Comparison of ENCODE assay signal across 28 cellular contexts in the genomic region with DNA sequence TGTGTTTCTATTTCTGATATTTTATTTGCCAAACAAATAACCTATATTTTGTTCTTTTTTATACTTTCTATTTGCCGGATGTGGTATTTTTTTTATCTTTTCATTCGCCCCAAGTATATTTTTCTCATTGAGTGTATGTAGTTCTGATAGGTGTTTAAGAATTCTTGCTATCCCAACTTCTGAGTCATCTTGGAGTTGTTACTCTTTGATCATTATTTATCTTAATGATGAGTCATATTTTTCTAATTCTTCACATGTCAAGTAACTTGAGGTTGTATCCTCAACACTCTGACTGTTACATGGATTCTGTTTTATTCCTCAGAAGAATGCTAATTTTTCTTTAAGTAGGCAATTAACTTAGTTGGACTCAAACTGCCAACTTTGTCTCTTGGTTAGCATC.
DNase-seq lines count a peak whose midpoint lies in the region; ATAC-seq, FAIRE-seq and TF ChIP-seq lines count a peak whose summit lies in the region.
"Had no signal": no experiment of that assay in that cellular context is flagged by ENCODE, and none has a peak within 500 bp of the region (broad histone marks: within the 10 kb centered on the region; RNA-seq: fewer than 3 reads in every experiment).

No MANE protein-coding gene starts in this region.

- no peaks in the 10 kb centered on the region for H3K9me3 ChIP-seq in astrocyte (ENCODE audit: insufficient read depth, low read depth, low read length)
- H3K9me3 ChIP-seq: SK-N-SH had no signal

- TF ChIP-seq CTCF in astrocyte (IDR thresholded peaks at IDR 0.05; ENCODE audit: insufficient read depth, low read depth, low read length) (no peak), GM23338 (conservative IDR thresholded peaks at IDR 0.05; ENCODE audit: low read depth in 2 of 2) (no peak)

- H3K4me2 ChIP-seq in astrocyte (ENCODE audit: low read length) (no peak overlapping the region), GM23338 (no peak overlapping the region)
- H3K4me2 ChIP-seq: SK-N-SH had no signal

- H3K4me1 ChIP-seq in astrocyte (ENCODE audit: insufficient read depth, low read length) (no peaks in the 10 kb centered on the region), GM23338 (ENCODE audit: insufficient read depth) (no peaks in the 10 kb centered on the region)

- H4K20me1 ChIP-seq in astrocyte (ENCODE audit: insufficient read depth, low read length) (no peaks in the 10 kb centered on the region), GM23338 (replicated peaks; ENCODE audit: insufficient read depth) (no peaks in the 10 kb centered on the region)

- H3K36me3 ChIP-seq in astrocyte (ENCODE audit: insufficient read depth, low read length) = no peaks in the 10 kb centered on the region
- H3K36me3 ChIP-seq in GM23338 (ENCODE audit: insufficient read depth) = no peaks in the 10 kb centered on the region; the same call in 1 of the 2 replicates
- H3K36me3 ChIP-seq: MG63 had no signal

- no peak overlapping the region for H3K4me3 Mint-ChIP-seq in astrocyte (ENCODE audit: unreplicated experiment)
- no peak overlapping the region for H3K4me3 Mint-ChIP-seq in GM23338
- H3K4me3 Mint-ChIP-seq in activated CD4-positive, alpha-beta T cell treated with anti-CD3 and anti-CD28 coated beads, Interleukin-2, amount 10 ng/mL, durations not matched to agents 24 days and 14 days = no peak overlapping the region
- H3K4me3 Mint-ChIP-seq: CD4-positive, alpha-beta memory T cell; T-helper 1 cell treated with Interleukin-12 subunit alpha and Interleukin-12 subunit beta and Interleukin-4 antibody, amounts not matched to agents 30 μg/mL and 1 μg/mL, for 36 hours had no signal

- no peak overlapping the region for H3K9ac ChIP-seq in astrocyte (ENCODE audit: low read length)
- H3K9ac ChIP-seq: SK-N-SH had no signal

- H3K27me3 ChIP-seq in astrocyte (ENCODE audit: insufficient read depth, low read length) = no peaks in the 10 kb centered on the region
- no peaks in the 10 kb centered on the region for H3K27me3 ChIP-seq in GM23338 (ENCODE audit: insufficient read depth)
- H3K27me3 ChIP-seq: MG63 had no signal

- no peak overlapping the region for H3K4me3 ChIP-seq in astrocyte (ENCODE audit: insufficient read depth, low read depth, low read length)
- no peak overlapping the region for H3K4me3 ChIP-seq in GM23338
- H3K4me3 ChIP-seq: MG63 had no signal

- H3K27me3 Mint-ChIP-seq in astrocyte (ENCODE audit: low read depth, unreplicated experiment) = no peaks in the 10 kb centered on the region
- H3K27me3 Mint-ChIP-seq in GM23338 (ENCODE audit: insufficient read depth, low read depth, poor library complexity) = no peaks in the 10 kb centered on the region
- H3K27me3 Mint-ChIP-seq in activated CD4-positive, alpha-beta T cell treated with anti-CD3 and anti-CD28 coated beads, Interleukin-2, amount 10 ng/mL, durations not matched to agents 24 days and 14 days = no peaks in the 10 kb centered on the region
- H3K27me3 Mint-ChIP-seq: CD4-positive, alpha-beta memory T cell had no signal

- H3K79me2 ChIP-seq in astrocyte (ENCODE audit: insufficient read depth, low read length) (no peaks in the 10 kb centered on the region), GM23338 (replicated peaks; ENCODE audit: insufficient read depth) (no peaks in the 10 kb centered on the region)

- ATAC-seq in GM21619 (IDR thresholded peaks at IDR 0.05; ENCODE audit: unreplicated experiment) (no peak), GM23338 (no peak), GM19463 (IDR thresholded peaks at IDR 0.05; ENCODE audit: unreplicated experiment) (no peak)
- ATAC-seq: Panc1 had no signal

- DNase-seq in ELR (ENCODE audit: low read depth) = peak; percentile 30
- peak; percentile 43 for DNase-seq in M059J (ENCODE audit: low read depth)
- peak; percentile 58 for DNase-seq in astrocyte (ENCODE audit: low read depth)
- DNase-seq in iris pigment epithelial cell (ENCODE audit: low read depth) = peak; percentile 45
- DNase-seq in GM23338 (ENCODE audit: low spot score) = no peak
- no peak for DNase-seq in activated CD4-positive, alpha-beta T cell treated with anti-CD3 and anti-CD28 coated beads, Interleukin-2, amount 10 ng/mL, durations not matched to agents 24 days and 14 days
- DNase-seq: C1 segment of cervical spinal cord; CD4-positive, alpha-beta memory T cell; COR-L47; DMS79; EL; GF-D8; KBM-7; MG63; NCI-H1105 treated with DMSO at 0.1 percent for 48 hours; NCI-H146; NCI-H1930; NCI-H2107; NCI-H446 treated with DMSO at 0.1 percent for 48 hours; NCI-H526; SK-N-SH; SW 1271 had no signal

- H3K9me2 ChIP-seq in GM23338 (ENCODE audit: insufficient read depth) = 0 out of 2 replicates have a peak, but pooled peaks cover 3% of the 10 kb centered on the region
- H3K9me2 ChIP-seq: SK-N-SH had no signal

- no peaks in the 10 kb centered on the region for H3K36me3 Mint-ChIP-seq in astrocyte (ENCODE audit: low read depth, unreplicated experiment)
- no peaks in the 10 kb centered on the region for H3K36me3 Mint-ChIP-seq in GM23338 (ENCODE audit: low read depth)
- no peaks in the 10 kb centered on the region for H3K36me3 Mint-ChIP-seq in activated CD4-positive, alpha-beta T cell treated with anti-CD3 and anti-CD28 coated beads, Interleukin-2, amount 10 ng/mL, durations not matched to agents 24 days and 14 days (ENCODE audit: low read depth)
- H3K36me3 Mint-ChIP-seq: CD4-positive, alpha-beta memory T cell had no signal

- intact Hi-C loops in activated CD4-positive, alpha-beta T cell treated with anti-CD3 and anti-CD28 coated beads, Interleukin-2, amount 10 ng/mL, durations not matched to agents 24 days and 14 days (cut with micrococcal nuclease) = no loop called here

- H3K9me3 Mint-ChIP-seq in astrocyte (ENCODE audit: unreplicated experiment) (peaks cover 5% of the 10 kb centered on the region), GM23338 (peaks cover 10% of the 10 kb centered on the region; the same call in 1 of the 3 replicates)
- H3K9me3 Mint-ChIP-seq in activated CD4-positive, alpha-beta T cell treated with anti-CD3 and anti-CD28 coated beads, Interleukin-2, amount 10 ng/mL, durations not matched to agents 24 days and 14 days = no peaks in the 10 kb centered on the region

- H3K27ac Mint-ChIP-seq in astrocyte (ENCODE audit: unreplicated experiment) (no peak overlapping the region), GM23338 (no peak overlapping the region)
- no peak overlapping the region for H3K27ac Mint-ChIP-seq in activated CD4-positive, alpha-beta T cell treated with anti-CD3 and anti-CD28 coated beads, Interleukin-2, amount 10 ng/mL, durations not matched to agents 24 days and 14 days
- H3K27ac Mint-ChIP-seq: CD4-positive, alpha-beta memory T cell; T-helper 1 cell treated with Interleukin-12 subunit alpha and Interleukin-12 subunit beta and Interleukin-4 antibody, amounts not matched to agents 30 μg/mL and 1 μg/mL, for 36 hours had no signal

- H3K27ac ChIP-seq in astrocyte (ENCODE audit: low read depth, low read length) = no peak overlapping the region
- no peak overlapping the region for H3K27ac ChIP-seq in GM23338 (ENCODE audit: low read depth)

- H2AFZ ChIP-seq in astrocyte (ENCODE audit: low read depth, low read length) (no peak overlapping the region), GM23338 (no peak overlapping the region)

- FAIRE-seq in astrocyte (lab: Jason Lieb, UNC) = no peak
- FAIRE-seq: GM12891, H1 had no signal

- H3K4me1 Mint-ChIP-seq in astrocyte (ENCODE audit: low read depth, unreplicated experiment) = no peaks in the 10 kb centered on the region
- H3K4me1 Mint-ChIP-seq in GM23338 = no peaks in the 10 kb centered on the region
- H3K4me1 Mint-ChIP-seq in activated CD4-positive, alpha-beta T cell treated with anti-CD3 and anti-CD28 coated beads, Interleukin-2, amount 10 ng/mL, durations not matched to agents 24 days and 14 days = no peaks in the 10 kb centered on the region
- H3K4me1 Mint-ChIP-seq: CD4-positive, alpha-beta memory T cell had no signal

- no peaks in the 10 kb centered on the region for H3F3A ChIP-seq in GM23338 (replicated peaks; ENCODE audit: low read depth)

TF ChIP-seq in GM23338, 12 proteins besides CTCF, POLR2A, EP300 and RAD21:
- no peak for TF ChIP-seq EZH2 (IDR thresholded peaks at IDR 0.05; ENCODE audit: low read depth, unreplicated experiment)
- TF ChIP-seq, protein P1, sequence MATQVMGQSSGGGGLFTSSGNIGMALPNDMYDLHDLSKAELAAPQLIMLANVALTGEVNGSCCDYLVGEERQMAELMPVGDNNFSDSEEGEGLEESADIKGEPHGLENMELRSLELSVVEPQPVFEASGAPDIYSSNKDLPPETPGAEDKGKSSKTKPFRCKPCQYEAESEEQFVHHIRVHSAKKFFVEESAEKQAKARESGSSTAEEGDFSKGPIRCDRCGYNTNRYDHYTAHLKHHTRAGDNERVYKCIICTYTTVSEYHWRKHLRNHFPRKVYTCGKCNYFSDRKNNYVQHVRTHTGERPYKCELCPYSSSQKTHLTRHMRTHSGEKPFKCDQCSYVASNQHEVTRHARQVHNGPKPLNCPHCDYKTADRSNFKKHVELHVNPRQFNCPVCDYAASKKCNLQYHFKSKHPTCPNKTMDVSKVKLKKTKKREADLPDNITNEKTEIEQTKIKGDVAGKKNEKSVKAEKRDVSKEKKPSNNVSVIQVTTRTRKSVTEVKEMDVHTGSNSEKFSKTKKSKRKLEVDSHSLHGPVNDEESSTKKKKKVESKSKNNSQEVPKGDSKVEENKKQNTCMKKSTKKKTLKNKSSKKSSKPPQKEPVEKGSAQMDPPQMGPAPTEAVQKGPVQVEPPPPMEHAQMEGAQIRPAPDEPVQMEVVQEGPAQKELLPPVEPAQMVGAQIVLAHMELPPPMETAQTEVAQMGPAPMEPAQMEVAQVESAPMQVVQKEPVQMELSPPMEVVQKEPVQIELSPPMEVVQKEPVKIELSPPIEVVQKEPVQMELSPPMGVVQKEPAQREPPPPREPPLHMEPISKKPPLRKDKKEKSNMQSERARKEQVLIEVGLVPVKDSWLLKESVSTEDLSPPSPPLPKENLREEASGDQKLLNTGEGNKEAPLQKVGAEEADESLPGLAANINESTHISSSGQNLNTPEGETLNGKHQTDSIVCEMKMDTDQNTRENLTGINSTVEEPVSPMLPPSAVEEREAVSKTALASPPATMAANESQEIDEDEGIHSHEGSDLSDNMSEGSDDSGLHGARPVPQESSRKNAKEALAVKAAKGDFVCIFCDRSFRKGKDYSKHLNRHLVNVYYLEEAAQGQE (IDR thresholded peaks at IDR 0.05; ENCODE audit: unreplicated experiment) = no peak
- TF ChIP-seq ZNF114 (CRISPR knock-in tag; IDR thresholded peaks at IDR 0.05) = no peak
- no peak for TF ChIP-seq STAT1 (IDR thresholded peaks at IDR 0.05; ENCODE audit: unreplicated experiment)

Comparison
In these comparisons a context has a peak if more than half of its experiments do, and no peak if none do; other contexts are left out.
1. DNase-seq: peak in ELR (single experiment), M059J (single experiment), astrocyte (single experiment) and iris pigment epithelial cell (single experiment); none in GM23338 (single experiment) and activated CD4-positive, alpha-beta T cell treated with anti-CD3 and anti-CD28 coated beads, Interleukin-2, amount 10 ng/mL, durations not matched to agents 24 days and 14 days (single experiment).